13 cellular contexts compared by ENCODE assay signal in genomic region chr11:118688851-118689502, GRCh38. TPM values are rescaled to one million over a fixed set of nuclear protein-coding genes. Genes with fewer than 3 reads are reported as not detected.
DNase-seq lines count a peak whose midpoint lies in the region; ATAC-seq and TF ChIP-seq lines count a peak whose summit lies in the region.
"Had no signal": no experiment of that assay in that cellular context is flagged by ENCODE, and none has a peak within 500 bp of the region (broad histone marks: within the 10 kb centered on the region; RNA-seq: fewer than 3 reads in every experiment).

No MANE protein-coding gene starts in this region.

- no peak overlapping the region for H3K4me2 ChIP-seq in neuronal stem cell (ENCODE audit: insufficient read depth, low read length, poor library complexity, severe bottlenecking)

- WGBS in neuronal stem cell (ENCODE audit: extremely low coverage in 2 of 2, insufficient read length in 2 of 2, insufficient replicate concordance in 1 of 2), 2 donors: no CpG with 5 or more reads among the region's 41 CpGs

- peak overlapping the region; percentile 89 for H3K18ac ChIP-seq in neuronal stem cell (ENCODE audit: low read length)

- H2BK15ac ChIP-seq in neuronal stem cell (ENCODE audit: low read length): peak overlapping the region; percentile 89

- H3K14ac ChIP-seq in neuronal stem cell (ENCODE audit: low read length): no peak overlapping the region

- ATAC-seq in left ventricle myocardium superior (no peak), left cardiac atrium (no peak), HG03039 (IDR thresholded peaks at IDR 0.05; ENCODE audit: unreplicated experiment) (no peak), GM18858 (IDR thresholded peaks at IDR 0.05; ENCODE audit: unreplicated experiment) (no peak), GM21737 (IDR thresholded peaks at IDR 0.05; ENCODE audit: unreplicated experiment) (no peak)

- peaks cover 0 to 3% of the 10 kb centered on the region in 2 donors for H3K4me1 ChIP-seq in neuronal stem cell (ENCODE audit: control insufficient read depth in 2 of 2, insufficient read depth in 1 of 2, low read depth in 1 of 2, low read length in 2 of 2)
- H3K4me1 ChIP-seq in vagina: peaks cover 33% of the 10 kb centered on the region

- H4K8ac ChIP-seq in neuronal stem cell (ENCODE audit: low read depth, low read length): peak overlapping the region; percentile 92

- H3K27me3 ChIP-seq in dorsolateral prefrontal cortex (no peaks in the 10 kb centered on the region), neuronal stem cell (ENCODE audit: control insufficient read depth in 3 of 3, insufficient read depth in 3 of 3, low read depth in 1 of 3, low read length in 3 of 3) (no peaks in the 10 kb centered on the region), vagina (no peaks in the 10 kb centered on the region)
- H3K27me3 ChIP-seq: cardiac muscle cell had no signal

- H3K27ac ChIP-seq in dorsolateral prefrontal cortex: peak overlapping the region in 58 of 59 donors; percentile 35 to 98 (median 93)
- H3K27ac ChIP-seq in neuronal stem cell (replicated peaks; ENCODE audit: low read length): no peak overlapping the region
- H3K27ac ChIP-seq in vagina: peak overlapping the region; percentile 88

- TF ChIP-seq CTCF in dorsolateral prefrontal cortex (IDR thresholded peaks at IDR 0.05 in 54 of 56, conservative IDR thresholded peaks at IDR 0.05 in 2 of 56; ENCODE audit: low read depth in 1 of 56, partially characterized antibody in 56 of 56) (no peak), vagina (IDR thresholded peaks at IDR 0.05) (no peak)

- peak overlapping the region; percentile 94 for H2BK12ac ChIP-seq in neuronal stem cell (ENCODE audit: low read length)

- peak overlapping the region; percentile 70 for H3K9ac ChIP-seq in neuronal stem cell (ENCODE audit: low read depth, low read length, poor library complexity)

- intact Hi-C loops in left ventricle myocardium superior (cut with micrococcal nuclease): no loop called here
- intact Hi-C loops in left cardiac atrium (cut with DNase I): no loop called here
- intact Hi-C loops in dorsolateral prefrontal cortex (cut with DNase I): loop anchor here in 1 of 2 donors (5.0 kb wide), 1 partner anchor 218 kb away; no protein-coding TSS in a partner anchor
- intact Hi-C loops in vagina (cut with DNase I): no loop called here

- H2AFZ ChIP-seq in neuronal stem cell (ENCODE audit: low read length): peak overlapping the region; percentile 96

- no peaks in the 10 kb centered on the region for H3K36me3 ChIP-seq in neuronal stem cell (replicated peaks in 1 of 2; ENCODE audit: control insufficient read depth in 2 of 2, insufficient read depth in 2 of 2, low read length in 2 of 2)
- H3K36me3 ChIP-seq in vagina: no peaks in the 10 kb centered on the region
- H3K36me3 ChIP-seq: cardiac muscle cell had no signal

- peaks cover 2% of the 10 kb centered on the region for H3K79me1 ChIP-seq in neuronal stem cell (ENCODE audit: low read depth, low read length)

- H3K9me3 ChIP-seq in neuronal stem cell (replicated peaks in 1 of 2; ENCODE audit: control insufficient read depth in 2 of 2, insufficient read depth in 1 of 2, low read depth in 1 of 2, low read length in 2 of 2): no peaks in the 10 kb centered on the region
- no peaks in the 10 kb centered on the region for H3K9me3 ChIP-seq in vagina

- peak overlapping the region; percentile 66 for H2BK5ac ChIP-seq in neuronal stem cell (ENCODE audit: low read length)

- H2BK120ac ChIP-seq in neuronal stem cell (ENCODE audit: low read depth, low read length): no peak overlapping the region

- DNase-seq in left ventricle myocardium superior (peak; percentile 44), left cardiac atrium (no peak), dorsolateral prefrontal cortex (peak in 1 of 10 donors; percentile 45), neuronal stem cell (ENCODE audit: low spot score) (no peak), vagina (ENCODE audit: extremely low spot score in 2 of 2) (no peak)

- H3K4ac ChIP-seq in neuronal stem cell (ENCODE audit: low read length): no peak overlapping the region

- no peak overlapping the region for H3K23ac ChIP-seq in neuronal stem cell (ENCODE audit: low read depth, low read length, poor library complexity)

- no peak overlapping the region for H4K91ac ChIP-seq in neuronal stem cell (ENCODE audit: low read depth, low read length, poor library complexity)

- peak overlapping the region in 58 of 59 donors; percentile 20 to 65 (median 52) for H3K4me3 ChIP-seq in dorsolateral prefrontal cortex
- no peak overlapping the region for H3K4me3 ChIP-seq in neuronal stem cell (ENCODE audit: low read length in 2 of 2)
- peak overlapping the region in 1 of 2 donors; percentile 32 for H3K4me3 ChIP-seq in vagina

- no peak for TF ChIP-seq POLR2A in vagina (IDR thresholded peaks at IDR 0.05)

- H2AK5ac ChIP-seq in neuronal stem cell (ENCODE audit: low read depth, low read length): peak overlapping the region; percentile 91

RNA-seq across cellular contexts. Expression of gene TREH, which starts 9.5 kb away (rescaled TPM):
- total RNA-seq in left ventricle myocardium superior (not detected), left cardiac atrium (not detected), dorsolateral prefrontal cortex (not detected), vagina (0.25 TPM)
- not detected for polyA plus RNA-seq in neuronal stem cell (2013, experiment 1 of 2)
- polyA plus RNA-seq in neuronal stem cell (2013, experiment 2 of 2): not detected
- total RNA-seq: activated CD4-positive, alpha-beta memory T cell treated with anti-CD3 and anti-CD28 coated beads for 36 hours; cardiac muscle cell; H7; NCI-H460 had no signal
- polyA plus RNA-seq: immature natural killer cell had no signal

Comparison
In these comparisons a context has a peak if more than half of its experiments do, and no peak if none do; other contexts are left out.
1. H3K4me3 ChIP-seq: peak in dorsolateral prefrontal cortex (58 of 59); none in neuronal stem cell (0 of 2).